26 cellular contexts compared by ENCODE assay signal in genomic region chr6:105352037-105352617, GRCh38.
"Had no signal": no experiment of that assay in that cellular context is flagged by ENCODE, and none has a peak within 500 bp of the region (broad histone marks: within the 10 kb centered on the region; RNA-seq: fewer than 3 reads in every experiment).

No MANE protein-coding gene starts in this region.

- H3K4me3 ChIP-seq: hepatocyte, lower lobe of right lung, neural progenitor cell, psoas muscle, skin epidermis, stomach, testis, thyroid gland, transverse colon, upper lobe of left lung, vagina had no signal

- H3K36me3 ChIP-seq: neural progenitor cell, thyroid gland had no signal

- H3K79me2 ChIP-seq: hepatocyte had no signal

- H3K9ac ChIP-seq: neural progenitor cell, parathyroid adenoma had no signal

- H3K4me1 ChIP-seq: lower lobe of right lung, neural progenitor cell, parathyroid adenoma, stomach, testis, thyroid gland, transverse colon, upper lobe of left lung, vagina had no signal

- H2AFZ ChIP-seq: hepatocyte, neural progenitor cell, parathyroid adenoma had no signal

- H3K9me3 ChIP-seq: lower lobe of right lung, neutrophil, psoas muscle, stomach, testis, thyroid gland, transverse colon, upper lobe of left lung, vagina had no signal

- H3K27ac ChIP-seq: hepatocyte, lower lobe of right lung, neural progenitor cell, neutrophil, parathyroid adenoma, psoas muscle, skin epidermis, stomach, testis, thyroid gland, transverse colon, upper lobe of left lung, vagina had no signal

- H3K4me2 ChIP-seq: hepatocyte, neural progenitor cell had no signal

- H3K27me3 ChIP-seq: hepatocyte, neural progenitor cell, neutrophil, stomach, testis, thyroid gland, transverse colon, upper lobe of left lung, vagina had no signal

- ATAC-seq: lower lobe of right lung; natural killer cell; psoas muscle; sciatic nerve; stimulated activated naive B cell treated with anti-CD40 and anti-IgM and Interleukin-4, amounts not matched to agents 10 μg/mL and 1 μg/mL and 100 μg/mL, for 72 hours; stimulated activated naive CD8-positive, alpha-beta T cell treated with anti-CD3 and anti-CD28 coated beads, Interleukin-15, Interleukin-2, amounts not matched to agents 100 U/mL and 50 U/mL, for 24 hours had no signal

- DNase-seq: islet precursor cell; lower lobe of right lung; mesendoderm; naive B cell; natural killer cell; nephron progenitor cell; occipital lobe; psoas muscle; stimulated activated CD4-positive, alpha-beta T cell treated with anti-CD3 and anti-CD28 coated beads, Interleukin-12 subunit alpha, Interleukin-12 subunit beta, amount 100 ng/mL, for 4 hours; stimulated activated CD4-positive, alpha-beta T cell treated with anti-CD3 and anti-CD28 coated beads, Interleukin-15, amount 100 ng/mL, for 24 hours; stimulated activated CD4-positive, alpha-beta T cell treated with anti-CD3 and anti-CD28 coated beads, Interleukin-2, amount 100 ng/mL, for 24 hours; stimulated activated CD4-positive, alpha-beta T cell treated with anti-CD3 and anti-CD28 coated beads, Interleukin-4, amount 100 ng/mL, for 1 hour; stimulated activated naive B cell treated with anti-CD40 and anti-IgM and Interleukin-4, amounts not matched to agents 10 μg/mL and 1 μg/mL and 100 μg/mL, for 72 hours; stimulated activated naive CD8-positive, alpha-beta T cell treated with anti-CD3 and anti-CD28 coated beads, Interleukin-15, Interleukin-2, amounts not matched to agents 100 U/mL and 50 U/mL, for 24 hours; stomach; testis; thyroid gland; transverse colon; upper lobe of left lung had no signal
